17 cellular contexts compared by ENCODE assay signal in the genomic region with DNA sequence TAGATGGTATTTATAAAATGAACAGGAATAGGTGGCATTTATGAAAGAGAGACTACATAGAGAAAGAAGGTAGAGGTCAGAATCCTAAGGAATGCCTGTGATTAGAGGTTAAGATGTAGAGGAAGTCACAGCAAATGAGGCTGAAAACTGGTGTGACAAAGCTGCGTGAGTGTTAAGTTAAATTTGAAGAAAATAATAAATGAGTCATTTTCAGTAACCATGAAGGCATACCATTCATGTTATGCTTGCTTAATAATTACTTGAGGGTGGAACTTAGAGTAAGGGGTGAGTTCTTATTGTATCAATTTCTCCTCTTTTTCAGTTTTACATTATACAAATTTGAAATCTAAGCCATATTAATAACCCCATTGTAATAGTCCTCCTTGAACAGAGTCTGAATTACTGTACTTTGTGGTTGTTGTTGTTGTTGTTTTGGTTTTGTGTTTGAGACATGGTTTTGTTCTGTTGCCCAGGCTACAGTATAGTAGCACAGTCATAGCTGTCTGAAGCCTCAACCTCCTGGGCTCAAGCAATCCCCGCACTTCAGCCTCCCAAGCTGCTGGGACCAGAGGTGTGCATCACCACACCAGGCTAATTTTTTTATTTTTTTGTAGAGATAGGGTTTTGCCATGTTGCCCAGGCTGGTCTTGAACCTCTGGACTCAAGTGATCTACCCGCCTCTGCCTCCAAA.
"Had no signal": no experiment of that assay in that cellular context is flagged by ENCODE, and none has a peak within 500 bp of the region (broad histone marks: within the 10 kb centered on the region; RNA-seq: fewer than 3 reads in every experiment).

No MANE protein-coding gene starts in this region.

- H3K9ac ChIP-seq: parathyroid adenoma had no signal

- H2AFZ ChIP-seq: parathyroid adenoma had no signal

- H3K27ac Mint-ChIP-seq: activated B cell treated with CpG ODN at 0.5 μM for 24 hours; activated CD4-positive, alpha-beta T cell treated with anti-CD3 and anti-CD28 coated beads, Interleukin-2, amount 10 ng/mL, durations not matched to agents 24 days and 14 days; activated naive CD4-positive, alpha-beta T cell treated with anti-CD3 and anti-CD28 coated beads, Interleukin-2, amount 10 ng/mL, durations not matched to agents 7 days and 5 days; mesothelial cell of epicardium; stimulated activated naive CD8-positive, alpha-beta T cell treated with anti-CD3 and anti-CD28 coated beads, Interleukin-15, Interleukin-2, amounts not matched to agents 100 ng/mL and 50 ng/mL, for 24 hours; T-helper 1 cell treated with Interleukin-12 subunit alpha and Interleukin-12 subunit beta and Interleukin-4 antibody, amounts not matched to agents 30 μg/mL and 1 μg/mL, for 36 hours had no signal

- H3K4me3 Mint-ChIP-seq: activated B cell treated with CpG ODN at 0.5 μM for 24 hours; activated CD4-positive, alpha-beta T cell treated with anti-CD3 and anti-CD28 coated beads, Interleukin-2, amount 10 ng/mL, durations not matched to agents 24 days and 14 days; activated naive CD4-positive, alpha-beta T cell treated with anti-CD3 and anti-CD28 coated beads, Interleukin-2, amount 10 ng/mL, durations not matched to agents 7 days and 5 days; mesothelial cell of epicardium; neural crest cell; stimulated activated naive CD8-positive, alpha-beta T cell treated with anti-CD3 and anti-CD28 coated beads, Interleukin-15, Interleukin-2, amounts not matched to agents 100 ng/mL and 50 ng/mL, for 24 hours; T-helper 1 cell treated with Interleukin-12 subunit alpha and Interleukin-12 subunit beta and Interleukin-4 antibody, amounts not matched to agents 30 μg/mL and 1 μg/mL, for 36 hours had no signal

- H3K9me3 ChIP-seq: body of pancreas, upper lobe of left lung had no signal

- H3K36me3 Mint-ChIP-seq: activated naive CD4-positive, alpha-beta T cell treated with anti-CD3 and anti-CD28 coated beads, Interleukin-2, amount 10 ng/mL, durations not matched to agents 7 days and 5 days had no signal

- H3K27me3 Mint-ChIP-seq: activated B cell treated with CpG ODN at 0.5 μM for 24 hours; activated CD4-positive, alpha-beta T cell treated with anti-CD3 and anti-CD28 coated beads, Interleukin-2, amount 10 ng/mL, durations not matched to agents 24 days and 14 days; activated naive CD4-positive, alpha-beta T cell treated with anti-CD3 and anti-CD28 coated beads, Interleukin-2, amount 10 ng/mL, durations not matched to agents 7 days and 5 days; stimulated activated naive CD8-positive, alpha-beta T cell treated with anti-CD3 and anti-CD28 coated beads, Interleukin-15, Interleukin-2, amounts not matched to agents 100 ng/mL and 50 ng/mL, for 24 hours had no signal

- H3K36me3 ChIP-seq: upper lobe of left lung had no signal

- H3K4me1 Mint-ChIP-seq: activated B cell treated with CpG ODN at 0.5 μM for 24 hours; activated CD4-positive, alpha-beta T cell treated with anti-CD3 and anti-CD28 coated beads, Interleukin-2, amount 10 ng/mL, durations not matched to agents 24 days and 14 days; activated naive CD4-positive, alpha-beta T cell treated with anti-CD3 and anti-CD28 coated beads, Interleukin-2, amount 10 ng/mL, durations not matched to agents 7 days and 5 days; mesothelial cell of epicardium; neural crest cell had no signal

- ATAC-seq: body of pancreas, left ventricle myocardium superior had no signal

- H3K4me1 ChIP-seq: body of pancreas, parathyroid adenoma, upper lobe of left lung had no signal

- H3K27me3 ChIP-seq: body of pancreas, upper lobe of left lung had no signal

- H3K4me3 ChIP-seq: body of pancreas, upper lobe of left lung had no signal

- DNase-seq: activated B cell treated with CpG ODN at 0.5 μM for 24 hours; activated CD4-positive, alpha-beta T cell treated with anti-CD3 and anti-CD28 coated beads, Interleukin-2, amount 10 ng/mL, durations not matched to agents 24 days and 14 days; activated CD8-positive, alpha-beta memory T cell treated with anti-CD3 and anti-CD28 coated beads for 24 hours; activated naive CD4-positive, alpha-beta T cell treated with anti-CD3 and anti-CD28 coated beads, Interleukin-2, amount 10 ng/mL, durations not matched to agents 7 days and 5 days; body of pancreas; effector memory CD4-positive, alpha-beta T cell; erythroblast; left ventricle myocardium superior; retina; stimulated activated CD4-positive, alpha-beta T cell treated with anti-CD3 and anti-CD28 coated beads, Interleukin-15, amount 100 ng/mL, for 24 hours; stimulated activated CD4-positive, alpha-beta T cell treated with anti-CD3 and anti-CD28 coated beads, Interleukin-4, amount 100 ng/mL, for 24 hours; upper lobe of left lung had no signal

- H3K27ac ChIP-seq: body of pancreas, parathyroid adenoma, upper lobe of left lung had no signal
